Comparison of ENCODE assay signal across 8 cellular contexts in the genomic region with DNA sequence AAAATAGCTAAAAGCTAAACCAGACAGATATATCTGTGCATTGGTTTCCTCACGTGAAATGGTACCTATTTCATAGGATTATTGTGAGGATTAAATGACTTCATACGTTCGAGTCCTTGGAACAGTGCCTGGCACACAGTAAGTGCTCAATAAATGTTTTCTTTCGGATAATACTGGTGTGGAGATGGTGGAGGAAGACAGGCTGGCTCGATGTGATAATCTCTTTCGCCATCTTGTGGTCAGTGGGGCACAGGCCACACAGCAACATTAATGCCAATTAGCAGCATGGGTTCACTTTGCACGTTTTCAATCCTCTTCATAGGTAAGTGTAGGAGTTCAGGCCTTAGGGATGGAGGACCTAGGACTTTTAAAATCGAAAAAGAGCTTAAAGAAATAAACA. TPM values are rescaled to one million over a fixed set of nuclear protein-coding genes. Genes with fewer than 3 reads are reported as not detected.
A peak's percentile ranks its signal among the peaks of the same experiment; 100 is the strongest.
DNase-seq lines count a peak whose midpoint lies in the region; ATAC-seq and TF ChIP-seq lines count a peak whose summit lies in the region.

No MANE protein-coding gene starts in this region.

- H3K4me1 ChIP-seq in HAP-1 = no peaks in the 10 kb centered on the region

- ATAC-seq in GM19397 (IDR thresholded peaks at IDR 0.05; ENCODE audit: unreplicated experiment) = no peak

- peaks cover 5% of the 10 kb centered on the region; the same call in 1 of the 2 replicates for H3K27me3 ChIP-seq in HAP-1 (ENCODE audit: low read depth)

- DNase-seq in NCI-H82 (lab: John Stamatoyannopoulos, UW) = peak; percentile 44
- no peak for DNase-seq in NCI-H82 treated with DMSO at 0.1 percent for 48 hours (lab: John Stamatoyannopoulos, UW; ENCODE audit: unreplicated experiment)
- peak; percentile 27 to 54 for DNase-seq in HAP-1 (ENCODE audit: low spot score in 2 of 2)
- peak; percentile 8 for DNase-seq in NOMO-1 treated with DMSO at 0.1 percent for 48 hours (lab: John Stamatoyannopoulos, UW; ENCODE audit: unreplicated experiment)
- DNase-seq in epithelial cell of proximal tubule (ENCODE audit: low read depth) = no peak
- peak; percentile 7 for DNase-seq in pulmonary artery endothelial cell (ENCODE audit: low read depth, low spot score)
- no peak for DNase-seq in activated CD4-positive, alpha-beta T cell treated with anti-CD3 and anti-CD28 coated beads, Interleukin-2, amount 50 U/mL, for 1 hour

- peak; percentile 63 for TF ChIP-seq CTCF in epithelial cell of proximal tubule (conservative IDR thresholded peaks at IDR 0.05; ENCODE audit: low read depth, low read length)

- in situ Hi-C loops in HAP-1 (cut with MboI; ENCODE audit: low sequenced_read_pairs) = no loop called here

- no peaks in the 10 kb centered on the region for H3K36me3 ChIP-seq in HAP-1 (replicated peaks)

- no peaks in the 10 kb centered on the region for H3K9me3 ChIP-seq in HAP-1

- H3K4me3 ChIP-seq in HAP-1 (no peak overlapping the region), epithelial cell of proximal tubule (ENCODE audit: low read depth, low read length) (no peak overlapping the region)

RNA-seq across cellular contexts. Expression of gene PAGE4, which starts 9.3 kb away (rescaled TPM):
- total RNA-seq in epithelial cell of proximal tubule (not detected in 2 replicates), pulmonary artery endothelial cell (not detected in 2 replicates)

RNA-seq across cellular contexts. Expression of gene USP27X, which starts 40.9 kb away (rescaled TPM):
- 1.8 and 2.7 TPM in 2 replicates for total RNA-seq in epithelial cell of proximal tubule
- 3.5 and 3.6 TPM in 2 replicates for total RNA-seq in pulmonary artery endothelial cell

Comparison
In these comparisons a context has a peak if more than half of its experiments do, and no peak if none do; other contexts are left out.
1. DNase-seq: peak in NCI-H82 (single experiment), HAP-1 (2 of 2), NOMO-1 treated with DMSO at 0.1 percent for 48 hours (single experiment) and pulmonary artery endothelial cell (single experiment); none in NCI-H82 treated with DMSO at 0.1 percent for 48 hours (single experiment), epithelial cell of proximal tubule (single experiment) and activated CD4-positive, alpha-beta T cell treated with anti-CD3 and anti-CD28 coated beads, Interleukin-2, amount 50 U/mL, for 1 hour (single experiment).